In the genomic region with DNA sequence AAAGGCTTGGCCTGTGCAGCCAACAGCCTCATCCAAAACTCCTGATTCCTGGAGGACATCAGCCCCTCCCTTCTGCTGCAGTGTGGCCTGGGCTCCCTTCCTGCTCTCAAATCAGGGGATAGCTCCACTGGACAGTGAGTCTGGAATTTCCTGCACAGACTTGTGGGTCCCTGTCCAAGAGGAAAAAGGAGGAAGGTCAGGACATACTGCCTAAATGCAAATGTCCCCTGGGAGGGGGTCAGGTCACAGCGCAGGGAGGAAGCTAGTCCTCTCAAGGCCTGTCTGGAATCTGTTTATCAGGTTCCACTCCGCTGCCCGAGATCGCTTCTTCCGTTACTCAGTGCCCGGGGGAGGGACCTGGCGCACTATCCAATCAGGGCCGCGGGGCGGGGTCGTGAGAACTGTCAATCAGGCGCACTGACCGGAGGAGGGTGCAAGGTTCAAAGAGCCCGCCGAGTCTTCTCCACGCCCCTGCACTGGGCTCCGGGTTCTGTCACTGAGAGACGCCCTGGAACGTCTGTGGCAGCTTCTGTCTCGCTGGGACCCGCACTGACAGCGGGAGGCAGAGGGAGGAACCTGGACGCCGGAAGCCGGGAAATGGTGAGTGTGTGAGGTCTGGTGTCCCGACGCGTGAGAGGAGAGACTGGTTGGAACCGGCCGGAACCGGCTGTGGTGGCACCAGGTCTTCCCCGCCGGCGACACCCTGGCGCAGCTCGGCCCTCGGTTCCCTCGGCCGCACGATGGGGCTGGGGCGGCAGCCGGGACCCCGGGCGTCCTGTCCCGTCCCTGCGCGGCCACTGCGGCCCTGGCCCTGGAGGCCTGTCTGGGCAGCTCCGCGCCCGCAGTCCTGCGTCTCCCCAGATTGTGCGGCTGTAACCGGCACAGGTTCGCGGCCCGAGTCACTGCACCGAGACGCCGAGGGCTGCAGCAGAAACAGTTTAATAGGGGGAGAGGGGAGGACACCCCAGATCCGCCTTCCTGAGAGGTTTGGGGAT, we compare ENCODE assay signal across 8 cellular contexts. TPM values are rescaled to one million over a fixed set of nuclear protein-coding genes. Genes with fewer than 3 reads are reported as not detected.
DNase-seq lines count a peak whose midpoint lies in the region; ATAC-seq lines count a peak whose summit lies in the region.

Gene ZNF441, plus strand, starts transcription at position 404 of the 995 bp plus-strand sequence. Its CDS starts 194 bp downstream, at position 598.

- peak within 1 kb of the TSS; percentile 95 for H3K27ac Mint-ChIP-seq in activated T-cell treated with anti-CD3 and anti-CD28 coated beads, Interleukin-2, amount 50 U/mL, for 24 hours

- H3K9ac ChIP-seq in mucosa of stomach (ENCODE audit: low read length) = peak within 1 kb of the TSS; percentile 93

- H3K27ac ChIP-seq in esophagus (ENCODE audit: low read depth in 2 of 2, low read length in 1 of 2) = peak within 1 kb of the TSS; percentile 93

- peak; percentile 96 for DNase-seq in D341Med (ENCODE audit: low spot score)
- DNase-seq in HuH-7 (ENCODE audit: low spot score) = peak; percentile 84
- DNase-seq in OCI-M2 (lab: John Stamatoyannopoulos, UW; ENCODE audit: unreplicated experiment) = peak; percentile 100
- DNase-seq in activated T-cell treated with anti-CD3 and anti-CD28 coated beads, Interleukin-2, amount 50 U/mL, for 24 hours = peak; percentile 98
- DNase-seq in stimulated activated CD8-positive, alpha-beta memory T cell treated with anti-CD3 and anti-CD28 coated beads, Interleukin-4, amount 100 ng/mL, for 4 hours (ENCODE audit: low read depth in 2 of 2, low spot score in 1 of 2) = peak; percentile 85 to 89

- WGBS in esophagus, 2 donors = 0% methylated on average over 48 to 61 of the region's 61 CpGs

- ATAC-seq in GM21515 (IDR thresholded peaks at IDR 0.05; ENCODE audit: unreplicated experiment) = peak; percentile 90

- H3K9me3 ChIP-seq in esophagus (ENCODE audit: control insufficient read depth in 2 of 2, insufficient read depth in 1 of 2, low read depth in 1 of 2, low read length in 1 of 2) = no peaks in the 10 kb centered on the region
- H3K9me3 ChIP-seq in mucosa of stomach (ENCODE audit: control insufficient read depth, low read length) = no peaks in the 10 kb centered on the region

- H3K4me3 ChIP-seq in esophagus (ENCODE audit: low read depth in 1 of 2, low read length in 2 of 2) = peak within 1 kb of the TSS; percentile 86 to 90
- H3K4me3 ChIP-seq in mucosa of stomach (ENCODE audit: low read length) = peak within 1 kb of the TSS; percentile 82

- no peaks in the 10 kb centered on the region for H3K36me3 ChIP-seq in esophagus (ENCODE audit: control insufficient read depth in 2 of 2, insufficient read depth in 2 of 2, low read length in 1 of 2)
- H3K36me3 ChIP-seq in mucosa of stomach (ENCODE audit: control insufficient read depth, insufficient read depth, low read length) = no peaks in the 10 kb centered on the region

- H3K9me3 Mint-ChIP-seq in activated T-cell treated with anti-CD3 and anti-CD28 coated beads, Interleukin-2, amount 50 U/mL, for 24 hours = peaks cover 32% of the 10 kb centered on the region

- H3K27me3 Mint-ChIP-seq in activated T-cell treated with anti-CD3 and anti-CD28 coated beads, Interleukin-2, amount 50 U/mL, for 24 hours = peaks cover 14% of the 10 kb centered on the region

- H3K4me1 Mint-ChIP-seq in activated T-cell treated with anti-CD3 and anti-CD28 coated beads, Interleukin-2, amount 50 U/mL, for 24 hours (ENCODE audit: low read depth) = peaks cover 23% of the 10 kb centered on the region

- peaks cover 47% of the 10 kb centered on the region for H3K36me3 Mint-ChIP-seq in activated T-cell treated with anti-CD3 and anti-CD28 coated beads, Interleukin-2, amount 50 U/mL, for 24 hours (ENCODE audit: low read depth)

- H3K27me3 ChIP-seq in esophagus (ENCODE audit: control insufficient read depth in 1 of 2, insufficient read depth in 2 of 2, low read length in 2 of 2) (no peaks in the 10 kb centered on the region), mucosa of stomach (ENCODE audit: control insufficient read depth, insufficient read depth, low read length) (no peaks in the 10 kb centered on the region)

- no peaks in the 10 kb centered on the region for H3K4me1 ChIP-seq in esophagus (ENCODE audit: control insufficient read depth in 2 of 2, insufficient read depth in 2 of 2, low read length in 1 of 2)
- peaks cover 9% of the 10 kb centered on the region for H3K4me1 ChIP-seq in mucosa of stomach (ENCODE audit: control insufficient read depth, insufficient read depth, low read length)

- H3K4me3 Mint-ChIP-seq in activated T-cell treated with anti-CD3 and anti-CD28 coated beads, Interleukin-2, amount 50 U/mL, for 24 hours = peak within 1 kb of the TSS; percentile 96

RNA-seq across cellular contexts. Expression of gene ZNF441, which starts in this region (rescaled TPM):
- polyA plus RNA-seq in esophagus = 1 to 10 TPM; 1.6 to 2.2 TPM

Comparison
In these comparisons a context has a peak if more than half of its experiments do, and no peak if none do; other contexts are left out.
1. Peak in every context shown above with its lines: DNase-seq, ATAC-seq, H3K4me3 ChIP-seq and H3K27ac ChIP-seq.